ENCODE assay signal across 24 cellular contexts in genomic region chr22:19051381-19051780, GRCh38.
DNase-seq lines count a peak whose midpoint lies in the region; ATAC-seq and TF ChIP-seq lines count a peak whose summit lies in the region.
"Had no signal": no experiment of that assay in that cellular context is flagged by ENCODE, and none has a peak within 500 bp of the region (broad histone marks: within the 10 kb centered on the region; RNA-seq: fewer than 3 reads in every experiment).

No MANE protein-coding gene starts in this region.

- CTCF ChIA-PET in HEK293 (lab: Yijun Ruan, JAX) = interaction anchor here (0.6 to 1.7 kb wide), 3 partner anchors 14 to 308 kb away, joined by 3 to 4 read pairs (median 3); no protein-coding TSS in a partner anchor
- CTCF ChIA-PET in naive thymus-derived CD4-positive, alpha-beta T cell (lab: Charles Lee) = no interaction called here

- H3K4me1 Mint-ChIP-seq in activated T-cell treated with anti-CD3 and anti-CD28 coated beads, Interleukin-2, amount 50 U/mL, for 24 hours (ENCODE audit: low read depth) = peaks cover 4% of the 10 kb centered on the region
- H3K4me1 Mint-ChIP-seq in T-helper 17 cell = peaks cover 17% of the 10 kb centered on the region
- peaks cover 0 to 18% (median 6%) of the 10 kb centered on the region in 7 donors for H3K4me1 Mint-ChIP-seq in naive thymus-derived CD4-positive, alpha-beta T cell
- H3K4me1 Mint-ChIP-seq: neural progenitor cell had no signal

- no peak for DNase-seq in activated T-cell treated with anti-CD3 and anti-CD28 coated beads, Interleukin-2, amount 50 U/mL, for 24 hours
- no peak for DNase-seq in activated T-cell treated with anti-CD3 and anti-CD28 coated beads, Interleukin-2, amount 50 U/mL, for 48 hours
- DNase-seq in T-helper 17 cell = no peak
- DNase-seq in naive thymus-derived CD4-positive, alpha-beta T cell = no peak
- DNase-seq in NCI-H524 (lab: John Stamatoyannopoulos, UW) = no peak
- no peak for DNase-seq in body of pancreas
- DNase-seq: activated naive CD4-positive, alpha-beta T cell treated with anti-CD3 and anti-CD28 coated beads for 36 hours; C1 segment of cervical spinal cord; Caco-2; DND-41; H7; NCI-H1105 treated with DMSO at 0.1 percent for 48 hours; NCI-H2081 treated with DMSO at 0.1 percent for 48 hours; NCI-H774; right cardiac atrium; stimulated activated CD4-positive, alpha-beta T cell treated with anti-CD3 and anti-CD28 coated beads, Interleukin-4, amount 100 ng/mL, for 24 hours had no signal

- POLR2A ChIA-PET in HEK293 (lab: Yijun Ruan, JAX) = interaction anchor here (0.7 kb wide), 1 partner anchor 63 kb away, joined by 8 read pairs; no protein-coding TSS in a partner anchor
- POLR2A ChIA-PET in naive thymus-derived CD4-positive, alpha-beta T cell (lab: Charles Lee) = no interaction called here

- H3K9me3 ChIP-seq in HEK293 (ENCODE audit: control insufficient read depth, insufficient read depth, low read depth, low read length) (no peaks in the 10 kb centered on the region), T-helper 17 cell (ENCODE audit: control insufficient read depth, low read length, poor library complexity, severe bottlenecking) (no peaks in the 10 kb centered on the region), body of pancreas (no peaks in the 10 kb centered on the region)
- H3K9me3 ChIP-seq in naive thymus-derived CD4-positive, alpha-beta T cell (ENCODE audit: control insufficient read depth in 2 of 3, low read length in 3 of 3) = no peaks in the 10 kb centered on the region
- H3K9me3 ChIP-seq: Caco-2, heart left ventricle had no signal

- TF ChIP-seq CTCF in HEK293 (tag by site-specific recombination; IDR thresholded peaks at IDR 0.05) (no peak), body of pancreas (IDR thresholded peaks at IDR 0.05) (no peak)

- intact Hi-C loops in naive thymus-derived CD4-positive, alpha-beta T cell (cut with micrococcal nuclease) = no loop called here
- intact Hi-C loops in body of pancreas (cut with DNase I) = no loop called here

- H3K4me3 ChIP-seq in HEK293 (ENCODE audit: low read depth, low read length) (no peak overlapping the region), body of pancreas (no peak overlapping the region)
- H3K4me3 ChIP-seq in naive thymus-derived CD4-positive, alpha-beta T cell (ENCODE audit: low read length) = no peak overlapping the region
- H3K4me3 ChIP-seq: heart left ventricle, neural progenitor cell had no signal

- H3K27ac Mint-ChIP-seq in activated T-cell treated with anti-CD3 and anti-CD28 coated beads, Interleukin-2, amount 50 U/mL, for 24 hours = peak overlapping the region; percentile 9
- peak overlapping the region; percentile 89 for H3K27ac Mint-ChIP-seq in T-helper 17 cell
- peak overlapping the region in 6 of 9 donors; percentile 5 to 68 (median 36) for H3K27ac Mint-ChIP-seq in naive thymus-derived CD4-positive, alpha-beta T cell
- H3K27ac Mint-ChIP-seq: activated naive CD4-positive, alpha-beta T cell treated with anti-CD3 and anti-CD28 coated beads for 36 hours; neural progenitor cell; stimulated activated effector memory CD8-positive, alpha-beta T cell treated with anti-CD3 and anti-CD28 coated beads, Interleukin-12 subunit alpha, Interleukin-12 subunit beta, amount 100 ng/mL, for 72 hours; T-helper 1 cell treated with Interleukin-12 subunit alpha and Interleukin-12 subunit beta and Interleukin-4 antibody, amounts not matched to agents 30 μg/mL and 1 μg/mL, for 36 hours had no signal

- no peak for TF ChIP-seq POLR2A in body of pancreas (IDR thresholded peaks at IDR 0.05)

- no peaks in the 10 kb centered on the region for H3K27me3 Mint-ChIP-seq in activated T-cell treated with anti-CD3 and anti-CD28 coated beads, Interleukin-2, amount 50 U/mL, for 24 hours
- H3K27me3 Mint-ChIP-seq in T-helper 17 cell = no peaks in the 10 kb centered on the region
- no peaks in the 10 kb centered on the region for H3K27me3 Mint-ChIP-seq in naive thymus-derived CD4-positive, alpha-beta T cell

- no peaks in the 10 kb centered on the region for H3K4me1 ChIP-seq in HEK293 (ENCODE audit: control insufficient read depth, insufficient read depth, low read length)
- no peaks in the 10 kb centered on the region for H3K4me1 ChIP-seq in naive thymus-derived CD4-positive, alpha-beta T cell (ENCODE audit: control insufficient read depth in 2 of 2, insufficient read depth in 2 of 2, low read length in 2 of 2)
- no peaks in the 10 kb centered on the region for H3K4me1 ChIP-seq in body of pancreas
- H3K4me1 ChIP-seq: Caco-2, neural progenitor cell, parathyroid adenoma had no signal

- H3K4me3 Mint-ChIP-seq in activated T-cell treated with anti-CD3 and anti-CD28 coated beads, Interleukin-2, amount 50 U/mL, for 24 hours = no peak overlapping the region
- no peak overlapping the region for H3K4me3 Mint-ChIP-seq in T-helper 17 cell
- H3K4me3 Mint-ChIP-seq in naive thymus-derived CD4-positive, alpha-beta T cell = no peak overlapping the region
- H3K4me3 Mint-ChIP-seq: activated naive CD4-positive, alpha-beta T cell treated with anti-CD3 and anti-CD28 coated beads for 36 hours; neural progenitor cell; stimulated activated effector memory CD8-positive, alpha-beta T cell treated with anti-CD3 and anti-CD28 coated beads, Interleukin-12 subunit alpha, Interleukin-12 subunit beta, amount 100 ng/mL, for 72 hours; T-helper 1 cell treated with Interleukin-12 subunit alpha and Interleukin-12 subunit beta and Interleukin-4 antibody, amounts not matched to agents 30 μg/mL and 1 μg/mL, for 36 hours had no signal

- ATAC-seq in T-helper 17 cell (no peak), HG03378 (IDR thresholded peaks at IDR 0.05; ENCODE audit: unreplicated experiment) (no peak), body of pancreas (no peak)
- no peak for ATAC-seq in naive thymus-derived CD4-positive, alpha-beta T cell
- ATAC-seq: esophagus mucosa; heart left ventricle; right cardiac atrium; stimulated activated effector memory CD8-positive, alpha-beta T cell treated with anti-CD3 and anti-CD28 coated beads, Interleukin-12 subunit alpha, Interleukin-12 subunit beta, amount 100 ng/mL, for 72 hours had no signal

- WGBS in body of pancreas, 2 donors = 58 to 71% methylated on average over 7 of the region's 7 CpGs

- H3K27ac ChIP-seq in HEK293 (ENCODE audit: extremely low read depth, low read depth, low read length) (no peak overlapping the region), body of pancreas (no peak overlapping the region)
- H3K27ac ChIP-seq in naive thymus-derived CD4-positive, alpha-beta T cell (ENCODE audit: low read depth, low read length) = no peak overlapping the region
- H3K27ac ChIP-seq: heart left ventricle, neural progenitor cell, parathyroid adenoma had no signal

- peaks cover 92% of the 10 kb centered on the region for H3K36me3 Mint-ChIP-seq in activated T-cell treated with anti-CD3 and anti-CD28 coated beads, Interleukin-2, amount 50 U/mL, for 24 hours (ENCODE audit: low read depth)
- peaks cover 7% of the 10 kb centered on the region for H3K36me3 Mint-ChIP-seq in T-helper 17 cell (ENCODE audit: low read depth)
- peaks cover 5 to 49% (median 22%) of the 10 kb centered on the region in 5 donors for H3K36me3 Mint-ChIP-seq in naive thymus-derived CD4-positive, alpha-beta T cell

- H3K27me3 ChIP-seq in naive thymus-derived CD4-positive, alpha-beta T cell (ENCODE audit: control insufficient read depth in 2 of 2, insufficient read depth in 2 of 2, low read length in 2 of 2) = no peaks in the 10 kb centered on the region
- H3K27me3 ChIP-seq in body of pancreas = no peaks in the 10 kb centered on the region
- H3K27me3 ChIP-seq: heart left ventricle, neural progenitor cell had no signal

- no peaks in the 10 kb centered on the region for H3K9me3 Mint-ChIP-seq in activated T-cell treated with anti-CD3 and anti-CD28 coated beads, Interleukin-2, amount 50 U/mL, for 24 hours
- peaks cover 0 to 2% (median 0%) of the 10 kb centered on the region in 11 donors for H3K9me3 Mint-ChIP-seq in naive thymus-derived CD4-positive, alpha-beta T cell
- H3K9me3 Mint-ChIP-seq: activated naive CD4-positive, alpha-beta T cell treated with anti-CD3 and anti-CD28 coated beads for 36 hours; neural progenitor cell; stimulated activated effector memory CD8-positive, alpha-beta T cell treated with anti-CD3 and anti-CD28 coated beads, Interleukin-12 subunit alpha, Interleukin-12 subunit beta, amount 100 ng/mL, for 72 hours; T-helper 1 cell treated with Interleukin-12 subunit alpha and Interleukin-12 subunit beta and Interleukin-4 antibody, amounts not matched to agents 30 μg/mL and 1 μg/mL, for 36 hours had no signal

- peaks cover 3 to 84% of the 10 kb centered on the region in 2 experiments; a peak in 2 of 3 replicates for H3K36me3 ChIP-seq in HEK293 (ENCODE audit: control insufficient read depth in 2 of 2, insufficient read depth in 1 of 2, low read length in 2 of 2)
- H3K36me3 ChIP-seq in naive thymus-derived CD4-positive, alpha-beta T cell (ENCODE audit: control insufficient read depth in 2 of 3, insufficient read depth in 3 of 3, low read length in 3 of 3) = peaks cover 7 to 81% (median 24%) of the 10 kb centered on the region in 3 experiments
- H3K36me3 ChIP-seq in body of pancreas (replicated peaks in 1 of 2; ENCODE audit: insufficient read depth in 1 of 2, low read depth in 2 of 2) = peaks cover 10 to 27% of the 10 kb centered on the region in 2 donors
- H3K36me3 ChIP-seq: neural progenitor cell had no signal

TF ChIP-seq in HEK293, 187 proteins besides CTCF, POLR2A, EP300 and RAD21:
- 0 out of 2 replicates have a peak, but pooled peaks have one; percentile 13 for TF ChIP-seq ZFHX2 (tag by site-specific recombination; conservative IDR thresholded peaks at IDR 0.05)
- no peak for TF ChIP-seq ZNF529 (tag by site-specific recombination; IDR thresholded peaks at IDR 0.05; ENCODE audit: insufficient replicate concordance)
- no peak for TF ChIP-seq ZSCAN30 (tag by site-specific recombination; IDR thresholded peaks at IDR 0.05)
- no peak for TF ChIP-seq ZNF19 (tag by site-specific recombination; IDR thresholded peaks at IDR 0.05; ENCODE audit: low read depth)
- TF ChIP-seq EGR2 (tag by site-specific recombination; IDR thresholded peaks at IDR 0.05; ENCODE audit: low read depth) = peak; percentile 46; the same call in 1 of the 2 replicates
- no peak for TF ChIP-seq OVOL3 (tag by site-specific recombination; IDR thresholded peaks at IDR 0.05)
- no peak for TF ChIP-seq ZNF623 (tag by site-specific recombination; IDR thresholded peaks at IDR 0.05)

Comparison
In these comparisons a context has a peak if more than half of its experiments do, and no peak if none do; other contexts are left out.
1. H3K27ac Mint-ChIP-seq: peak in every context shown above with its lines; median percentile 89 in T-helper 17 cell; 36 in naive thymus-derived CD4-positive, alpha-beta T cell; 9 in activated T-cell treated with anti-CD3 and anti-CD28 coated beads, Interleukin-2, amount 50 U/mL, for 24 hours.